Comparison of ENCODE assay signal across 24 cellular contexts in the genomic region with DNA sequence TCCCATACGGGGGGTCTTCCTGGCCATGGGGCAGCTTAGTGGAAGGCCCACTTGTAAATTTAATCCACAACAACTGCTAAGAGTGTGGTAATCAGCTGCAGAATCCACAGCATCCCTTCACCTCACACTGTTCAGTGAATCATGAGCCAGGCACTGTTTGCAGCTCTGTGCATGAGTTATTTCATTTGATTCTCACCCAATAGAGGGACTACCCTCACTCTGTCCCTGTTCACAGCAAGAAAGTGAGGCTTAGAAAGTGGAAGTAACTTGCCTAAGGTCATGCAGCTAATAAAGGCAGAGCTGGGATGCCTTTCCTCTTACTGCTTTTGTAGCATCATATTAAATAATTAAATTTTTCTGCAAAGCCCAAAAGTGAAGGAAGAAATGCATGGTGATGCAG.
"Had no signal": no experiment of that assay in that cellular context is flagged by ENCODE, and none has a peak within 500 bp of the region (broad histone marks: within the 10 kb centered on the region; RNA-seq: fewer than 3 reads in every experiment).

No MANE protein-coding gene starts in this region.

- H3K27ac ChIP-seq: epithelial cell of prostate, heart left ventricle, parathyroid adenoma, right lobe of liver, tibial artery had no signal

- H3K4me3 ChIP-seq: heart left ventricle, mucosa of descending colon, right lobe of liver, tibial artery had no signal

- H3K4me1 ChIP-seq: parathyroid adenoma, right lobe of liver, tibial artery had no signal

- H3K27me3 ChIP-seq: heart left ventricle, right lobe of liver, tibial artery had no signal

- DNase-seq: activated CD4-positive, alpha-beta T cell treated with anti-CD3 and anti-CD28 coated beads for 4 hours; activated CD4-positive, alpha-beta T cell treated with anti-CD3 and anti-CD28 coated beads, Interleukin-2, amount 50 U/mL, for 48 hours; activated CD4-positive, CD25-positive, alpha-beta regulatory T cell; activated CD8-positive, alpha-beta memory T cell treated with anti-CD3 and anti-CD28 coated beads, Interleukin-2, amount 50 U/mL, for 48 hours; activated naive CD4-positive, alpha-beta T cell treated with Interleukin-2 at 50 U/mL for 16 hours; activated naive CD8-positive, alpha-beta T cell treated with anti-CD3 and anti-CD28 coated beads, Interleukin-2, amount 10 ng/mL, durations not matched to agents 7 days and 5 days; activated T-cell treated with anti-CD3 and anti-CD28 coated beads, Interleukin-2, amount 50 U/mL, for 4 hours; amygdala; cortex of kidney; heart left ventricle; islet precursor cell; left colon; mesenchymal stem cell; mucosa of descending colon; nephron progenitor cell; nucleus accumbens; right lobe of liver; small intestine; stimulated activated CD4-positive, alpha-beta T cell treated with anti-CD3 and anti-CD28 coated beads, Interleukin-2, amount 100 ng/mL, for 24 hours; stimulated activated naive CD8-positive, alpha-beta T cell treated with anti-CD3 and anti-CD28 coated beads, Interleukin-15, amount 100 ng/mL, for 72 hours; tibial artery had no signal

- H3K9ac ChIP-seq: parathyroid adenoma had no signal

- H3K9me3 ChIP-seq: heart left ventricle, mucosa of descending colon, right lobe of liver, tibial artery had no signal

- H3K36me3 ChIP-seq: heart left ventricle, right lobe of liver, tibial artery had no signal

- H3K79me2 ChIP-seq: parathyroid adenoma had no signal

- H2AFZ ChIP-seq: parathyroid adenoma had no signal

- ATAC-seq: activated T-cell treated with anti-CD3 and anti-CD28 coated beads, Interleukin-2, amount 50 U/mL, for 4 hours; heart left ventricle; left colon; mucosa of descending colon; right lobe of liver; stimulated activated effector memory CD8-positive, alpha-beta T cell treated with anti-CD3 and anti-CD28 coated beads, Interleukin-12 subunit alpha, Interleukin-12 subunit beta, amount 100 ng/mL, for 72 hours; stimulated activated naive CD8-positive, alpha-beta T cell treated with anti-CD3 and anti-CD28 coated beads, Interleukin-15, amount 100 ng/mL, for 72 hours had no signal
